23 cellular contexts compared by ENCODE assay signal in the genomic region with DNA sequence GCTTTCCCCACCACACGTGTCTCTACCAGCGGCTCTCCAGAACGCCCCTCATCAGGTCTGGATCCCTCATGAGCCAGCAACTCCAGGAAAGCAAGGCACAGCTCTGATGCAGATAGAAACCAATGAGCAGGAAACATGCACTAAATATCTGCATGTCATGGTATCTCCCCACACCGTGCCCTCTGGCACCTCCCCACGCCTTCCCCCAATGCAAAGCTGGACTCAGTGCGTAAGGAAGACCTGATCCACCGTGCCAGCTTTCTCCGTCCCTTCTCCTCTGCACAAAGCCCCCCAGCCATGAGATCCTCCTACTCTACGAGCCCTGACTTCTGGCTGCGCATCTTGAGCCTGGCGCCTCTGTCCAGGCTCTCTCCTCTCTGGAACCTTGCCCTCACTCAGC. TPM values are rescaled to one million over a fixed set of nuclear protein-coding genes. Genes with fewer than 3 reads are reported as not detected.
"Had no signal": no experiment of that assay in that cellular context is flagged by ENCODE, and none has a peak within 500 bp of the region (broad histone marks: within the 10 kb centered on the region; RNA-seq: fewer than 3 reads in every experiment).

No MANE protein-coding gene starts in this region.

- DNase-seq: dorsolateral prefrontal cortex; effector CD4-positive, alpha-beta T cell; foreskin fibroblast; gastrocnemius medialis; head of caudate nucleus; mesendoderm; midbrain; naive thymus-derived CD8-positive, alpha-beta T cell; ovary; posterior cingulate gyrus; psoas muscle; right cardiac atrium; sigmoid colon; spleen; stimulated activated naive B cell treated with anti-CD40 and anti-IgM and Interleukin-4, amounts not matched to agents 10 μg/mL and 1 μg/mL and 100 μg/mL, for 72 hours; stomach; thyroid gland; trophoblast cell had no signal

- H3K9me3 ChIP-seq: gastrocnemius medialis, ovary, psoas muscle, sigmoid colon, spleen, stomach, thyroid gland had no signal

- H3K9ac ChIP-seq: neural progenitor cell had no signal

- H3K4me3 ChIP-seq: dorsolateral prefrontal cortex, gastrocnemius medialis, neural progenitor cell, ovary, psoas muscle, sigmoid colon, skin epidermis, spleen, stomach, thyroid gland had no signal

- FAIRE-seq: colon, keratinocyte had no signal

- H3K27me3 ChIP-seq: ovary, thyroid gland had no signal

- H2AFZ ChIP-seq: neural progenitor cell had no signal

- H3K4me1 ChIP-seq: gastrocnemius medialis, psoas muscle, sigmoid colon, stomach had no signal

- H3K27ac ChIP-seq: dorsolateral prefrontal cortex, gastrocnemius medialis, neural progenitor cell, ovary, psoas muscle, sigmoid colon, skin epidermis, spleen, stomach, thyroid gland had no signal

- H3K36me3 ChIP-seq: gastrocnemius medialis, neural progenitor cell, ovary, sigmoid colon, spleen, stomach, thyroid gland had no signal

- H3K4me2 ChIP-seq: neural progenitor cell had no signal

- ATAC-seq: gastrocnemius medialis; left lobe of liver; naive thymus-derived CD8-positive, alpha-beta T cell; psoas muscle had no signal

RNA-seq across cellular contexts. Expression of gene PDE10A, which starts 9.4 kb away (rescaled TPM):
- total RNA-seq: naive thymus-derived CD8-positive, alpha-beta T cell had no signal
- polyA plus RNA-seq: keratinocyte; naive thymus-derived CD8-positive, alpha-beta T cell had no signal
